In the genomic region with DNA sequence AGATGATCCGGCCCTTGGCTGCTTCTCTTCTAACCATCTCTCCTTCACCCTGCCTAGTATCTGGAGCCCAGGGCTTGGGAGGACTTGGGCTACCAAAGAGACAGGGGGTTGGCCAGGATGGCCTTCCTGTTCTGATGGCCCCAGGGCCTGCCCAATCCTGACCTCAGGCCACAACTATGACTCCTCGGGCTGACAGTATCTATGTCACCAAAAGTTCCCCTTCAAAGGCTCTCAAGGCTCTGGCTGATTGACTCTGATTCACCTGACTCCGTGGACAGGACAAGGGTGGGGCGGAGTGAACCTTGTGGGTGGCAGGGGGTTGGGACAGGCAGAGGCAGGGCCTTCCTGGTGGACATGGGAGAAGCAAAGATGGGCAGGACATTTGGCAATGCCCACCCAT, we compare ENCODE assay signal across 10 cellular contexts. TPM values are rescaled to one million over a fixed set of nuclear protein-coding genes. Genes with fewer than 3 reads are reported as not detected.
DNase-seq lines count a peak whose midpoint lies in the region; TF ChIP-seq lines count a peak whose summit lies in the region.
"Had no signal": no experiment of that assay in that cellular context is flagged by ENCODE, and none has a peak within 500 bp of the region (broad histone marks: within the 10 kb centered on the region; RNA-seq: fewer than 3 reads in every experiment).

No MANE protein-coding gene starts in this region.

- peak; percentile 53 for DNase-seq in activated CD4-positive, alpha-beta T cell treated with anti-CD3 and anti-CD28 coated beads for 48 hours
- DNase-seq in activated CD4-positive, alpha-beta T cell treated with anti-CD3 and anti-CD28 coated beads for 4 hours = no peak
- DNase-seq in chondrocyte (ENCODE audit: low spot score) = no peak
- DNase-seq in stomach = no peak
- DNase-seq in dedifferentiated amniotic fluid mesenchymal stem cell (ENCODE audit: extremely low spot score) = no peak
- no peak for DNase-seq in stimulated activated naive CD4-positive, alpha-beta T cell treated with Interleukin-2 at 50 U/mL for 16 hours (lab: John Stamatoyannopoulos, UW)
- no peak for DNase-seq in effector CD4-positive, alpha-beta T cell
- DNase-seq: ACHN, H9 had no signal

- no peaks in the 10 kb centered on the region for H3K9me3 Mint-ChIP-seq in IgD-negative memory B cell
- H3K9me3 Mint-ChIP-seq in chondrocyte (ENCODE audit: low read depth) = no peaks in the 10 kb centered on the region
- H3K9me3 Mint-ChIP-seq: H9 had no signal

- intact Hi-C loops in stomach (cut with DNase I; ENCODE audit: low total_unique reads) = no loop called here

- no peaks in the 10 kb centered on the region for H3K27me3 ChIP-seq in stomach

- peak overlapping the region in 4 of 5 donors; percentile 16 to 99 (median 74) for H3K27ac ChIP-seq in stomach

- no peaks in the 10 kb centered on the region for H3K27me3 Mint-ChIP-seq in IgD-negative memory B cell
- H3K27me3 Mint-ChIP-seq in chondrocyte (ENCODE audit: low read depth) = no peaks in the 10 kb centered on the region

- H3K36me3 Mint-ChIP-seq in IgD-negative memory B cell (no peaks in the 10 kb centered on the region), chondrocyte (ENCODE audit: low read depth) (no peaks in the 10 kb centered on the region)

- TF ChIP-seq EP300 in stomach (IDR thresholded peaks at IDR 0.05) = no peak

- peak overlapping the region in 1 of 4 donors; percentile 4 for H3K4me3 ChIP-seq in stomach

- peaks cover 1 to 21% (median 10%) of the 10 kb centered on the region in 4 donors for H3K36me3 ChIP-seq in stomach

- peaks cover 59 to 72% (median 66%) of the 10 kb centered on the region in 3 donors for H3K4me1 Mint-ChIP-seq in IgD-negative memory B cell
- H3K4me1 Mint-ChIP-seq in chondrocyte (ENCODE audit: low read depth) = peaks cover 75% of the 10 kb centered on the region

- H3K4me3 Mint-ChIP-seq in IgD-negative memory B cell (peak overlapping the region; percentile 64 to 90 (median 80)), chondrocyte (ENCODE audit: unreplicated experiment) (no peak overlapping the region)

- peak overlapping the region; percentile 95 to 97 (median 96) for H3K27ac Mint-ChIP-seq in IgD-negative memory B cell
- peak overlapping the region; percentile 43 for H3K27ac Mint-ChIP-seq in chondrocyte (ENCODE audit: unreplicated experiment)

- TF ChIP-seq CTCF in chondrocyte (IDR thresholded peaks at IDR 0.05) (no peak), stomach (IDR thresholded peaks at IDR 0.05) (no peak)

- 41 to 77% (median 73%) methylated on average over 3 to 4 of the region's 4 CpGs for WGBS in stomach, 5 donors

- no peak for TF ChIP-seq POLR2A in stomach (IDR thresholded peaks at IDR 0.05)

- no peaks in the 10 kb centered on the region for H3K9me3 ChIP-seq in stomach

- peaks cover 69 to 100% (median 92%) of the 10 kb centered on the region in 4 donors for H3K4me1 ChIP-seq in stomach

RNA-seq across cellular contexts. Expression of gene MEF2D, which starts 12.7 kb away (rescaled TPM):
- polyA plus RNA-seq in IgD-negative memory B cell (16.2 TPM), stomach (10 to 100 TPM in 2 of 3 donors, 1 to 10 TPM in 1; 7.7 to 15.6 (median 14.5) TPM)
- total RNA-seq in chondrocyte (42.3 to 64.7 TPM (median 62.0 TPM) in 3 replicates), stomach (100 to 1,000 TPM in 1 of 5 donors, 10 to 100 TPM in 4; 14.3 to 136 (median 62.5) TPM)
